Comparison of ENCODE assay signal across 24 cellular contexts in the genomic region with DNA sequence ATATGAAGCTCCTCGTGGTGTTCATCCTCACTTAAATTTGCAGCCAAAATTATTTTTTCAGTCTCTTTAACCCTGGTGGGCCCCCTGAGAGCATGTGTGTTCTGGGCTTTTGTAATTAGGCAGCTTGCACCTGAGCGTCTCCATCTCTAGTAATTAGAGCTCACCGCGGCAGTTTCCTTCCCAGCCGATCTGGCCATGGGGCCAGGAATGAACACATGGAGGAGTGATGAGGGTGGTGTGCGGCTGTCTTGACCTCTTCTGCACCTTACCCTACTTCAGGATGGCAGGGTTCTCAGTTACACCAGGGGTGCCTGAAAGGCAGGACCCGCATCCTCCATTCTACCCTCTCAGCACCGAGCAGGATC.
"Had no signal": no experiment of that assay in that cellular context is flagged by ENCODE, and none has a peak within 500 bp of the region (broad histone marks: within the 10 kb centered on the region; RNA-seq: fewer than 3 reads in every experiment).

No MANE protein-coding gene starts in this region.

- H3K4me3 Mint-ChIP-seq: activated B cell treated with CpG ODN at 0.5 μM for 24 hours; activated CD8-positive, alpha-beta memory T cell treated with anti-CD3 and anti-CD28 coated beads, Interleukin-2, amount 10 ng/mL, durations not matched to agents 7 days and 5 days; activated CD8-positive, alpha-beta T cell treated with anti-CD3 and anti-CD28 coated beads, Interleukin-2, amount 10 ng/mL, durations not matched to agents 7 days and 5 days; central memory CD8-positive, alpha-beta T cell; natural killer cell; stimulated activated effector memory CD8-positive, alpha-beta T cell treated with anti-CD3 and anti-CD28 coated beads, Interleukin-12 subunit alpha, Interleukin-12 subunit beta, amount 100 ng/mL, for 72 hours; stimulated activated naive CD8-positive, alpha-beta T cell treated with anti-CD3 and anti-CD28 coated beads, Interleukin-15, amount 100 ng/mL, for 72 hours; T-helper 17 cell had no signal

- H3K9me3 Mint-ChIP-seq: activated B cell treated with CpG ODN at 0.5 μM for 24 hours; activated naive CD4-positive, alpha-beta T cell treated with anti-CD3 and anti-CD28 coated beads, Interleukin-2, amount 50 U/mL, for 72 hours; activated T-helper 2 cell treated with anti-CD3 and anti-CD28 coated beads, Interferon-gamma antibody, Interleukin-2, Interleukin-4, amounts not matched to agents 10 μg/mL and 5 μg/mL and 100 μg/mL, durations not matched to agents 14 hours and 24 hours and 36 hours; central memory CD8-positive, alpha-beta T cell; natural killer cell; stimulated activated effector memory CD8-positive, alpha-beta T cell treated with anti-CD3 and anti-CD28 coated beads, Interleukin-12 subunit alpha, Interleukin-12 subunit beta, amount 100 ng/mL, for 72 hours; stimulated activated naive CD8-positive, alpha-beta T cell treated with anti-CD3 and anti-CD28 coated beads, Interleukin-15, amount 100 ng/mL, for 72 hours had no signal

- H3K4me1 Mint-ChIP-seq: activated CD8-positive, alpha-beta memory T cell treated with anti-CD3 and anti-CD28 coated beads, Interleukin-2, amount 10 ng/mL, durations not matched to agents 7 days and 5 days; central memory CD8-positive, alpha-beta T cell; stimulated activated effector memory CD8-positive, alpha-beta T cell treated with anti-CD3 and anti-CD28 coated beads, Interleukin-12 subunit alpha, Interleukin-12 subunit beta, amount 100 ng/mL, for 72 hours; stimulated activated naive CD8-positive, alpha-beta T cell treated with anti-CD3 and anti-CD28 coated beads, Interleukin-15, amount 100 ng/mL, for 72 hours; T-helper 17 cell had no signal

- ATAC-seq: activated CD8-positive, alpha-beta memory T cell treated with anti-CD3 and anti-CD28 coated beads, Interleukin-2, amount 10 ng/mL, durations not matched to agents 7 days and 5 days; activated CD8-positive, alpha-beta T cell treated with anti-CD3 and anti-CD28 coated beads, Interleukin-2, amount 10 ng/mL, durations not matched to agents 7 days and 5 days; activated naive CD4-positive, alpha-beta T cell treated with anti-CD3 and anti-CD28 coated beads, Interleukin-2, amount 50 U/mL, for 72 hours; natural killer cell; stimulated activated effector memory CD8-positive, alpha-beta T cell treated with anti-CD3 and anti-CD28 coated beads, Interleukin-12 subunit alpha, Interleukin-12 subunit beta, amount 100 ng/mL, for 72 hours; stimulated activated naive CD8-positive, alpha-beta T cell treated with anti-CD3 and anti-CD28 coated beads, Interleukin-15, amount 100 ng/mL, for 72 hours; T-helper 17 cell had no signal

- H3K27me3 Mint-ChIP-seq: activated B cell treated with CpG ODN at 0.5 μM for 24 hours; activated CD8-positive, alpha-beta memory T cell treated with anti-CD3 and anti-CD28 coated beads, Interleukin-2, amount 10 ng/mL, durations not matched to agents 7 days and 5 days; central memory CD8-positive, alpha-beta T cell; stimulated activated naive CD8-positive, alpha-beta T cell treated with anti-CD3 and anti-CD28 coated beads, Interleukin-15, amount 100 ng/mL, for 72 hours; T-helper 17 cell had no signal

- FAIRE-seq: bronchial epithelial cell, frontal cortex, islet of Langerhans, small intestine had no signal

- H3K36me3 Mint-ChIP-seq: activated CD8-positive, alpha-beta memory T cell treated with anti-CD3 and anti-CD28 coated beads, Interleukin-2, amount 10 ng/mL, durations not matched to agents 7 days and 5 days; activated naive CD4-positive, alpha-beta T cell treated with anti-CD3 and anti-CD28 coated beads, Interleukin-2, amount 50 U/mL, for 72 hours; natural killer cell; stimulated activated effector memory CD8-positive, alpha-beta T cell treated with anti-CD3 and anti-CD28 coated beads, Interleukin-12 subunit alpha, Interleukin-12 subunit beta, amount 100 ng/mL, for 72 hours had no signal

- H3K27ac Mint-ChIP-seq: activated CD8-positive, alpha-beta memory T cell treated with anti-CD3 and anti-CD28 coated beads, Interleukin-2, amount 10 ng/mL, durations not matched to agents 7 days and 5 days; activated CD8-positive, alpha-beta T cell treated with anti-CD3 and anti-CD28 coated beads, Interleukin-2, amount 10 ng/mL, durations not matched to agents 7 days and 5 days; activated naive CD4-positive, alpha-beta T cell treated with anti-CD3 and anti-CD28 coated beads, Interleukin-2, amount 50 U/mL, for 72 hours; activated T-helper 2 cell treated with anti-CD3 and anti-CD28 coated beads, Interferon-gamma antibody, Interleukin-2, Interleukin-4, amounts not matched to agents 10 μg/mL and 5 μg/mL and 100 μg/mL, durations not matched to agents 14 hours and 24 hours and 36 hours; natural killer cell; stimulated activated effector memory CD8-positive, alpha-beta T cell treated with anti-CD3 and anti-CD28 coated beads, Interleukin-12 subunit alpha, Interleukin-12 subunit beta, amount 100 ng/mL, for 72 hours; stimulated activated naive CD8-positive, alpha-beta T cell treated with anti-CD3 and anti-CD28 coated beads, Interleukin-15, amount 100 ng/mL, for 72 hours; T-helper 17 cell had no signal

- DNase-seq: activated B cell treated with CpG ODN at 0.5 μM for 24 hours; activated CD8-positive, alpha-beta memory T cell treated with anti-CD3 and anti-CD28 coated beads, Interleukin-2, amount 10 ng/mL, durations not matched to agents 7 days and 5 days; activated CD8-positive, alpha-beta T cell treated with anti-CD3 and anti-CD28 coated beads, Interleukin-2, amount 10 ng/mL, durations not matched to agents 7 days and 5 days; activated T-cell treated with anti-CD3 and anti-CD28 coated beads, Interleukin-2, amount 50 U/mL, for 48 hours; effector memory CD4-positive, alpha-beta T cell; left ventricle myocardium inferior; mesendoderm; natural killer cell; ovary; retina; sigmoid colon; small intestine; stimulated activated CD4-positive, alpha-beta T cell treated with anti-CD3 and anti-CD28 coated beads, Interleukin-4, amount 100 ng/mL, for 24 hours; stimulated activated naive CD8-positive, alpha-beta T cell treated with anti-CD3 and anti-CD28 coated beads, Interleukin-15, amount 100 ng/mL, for 72 hours; T-helper 17 cell; T1000; tibial artery had no signal
